Comparison of ENCODE assay signal across 1 cellular context in the genomic region with DNA sequence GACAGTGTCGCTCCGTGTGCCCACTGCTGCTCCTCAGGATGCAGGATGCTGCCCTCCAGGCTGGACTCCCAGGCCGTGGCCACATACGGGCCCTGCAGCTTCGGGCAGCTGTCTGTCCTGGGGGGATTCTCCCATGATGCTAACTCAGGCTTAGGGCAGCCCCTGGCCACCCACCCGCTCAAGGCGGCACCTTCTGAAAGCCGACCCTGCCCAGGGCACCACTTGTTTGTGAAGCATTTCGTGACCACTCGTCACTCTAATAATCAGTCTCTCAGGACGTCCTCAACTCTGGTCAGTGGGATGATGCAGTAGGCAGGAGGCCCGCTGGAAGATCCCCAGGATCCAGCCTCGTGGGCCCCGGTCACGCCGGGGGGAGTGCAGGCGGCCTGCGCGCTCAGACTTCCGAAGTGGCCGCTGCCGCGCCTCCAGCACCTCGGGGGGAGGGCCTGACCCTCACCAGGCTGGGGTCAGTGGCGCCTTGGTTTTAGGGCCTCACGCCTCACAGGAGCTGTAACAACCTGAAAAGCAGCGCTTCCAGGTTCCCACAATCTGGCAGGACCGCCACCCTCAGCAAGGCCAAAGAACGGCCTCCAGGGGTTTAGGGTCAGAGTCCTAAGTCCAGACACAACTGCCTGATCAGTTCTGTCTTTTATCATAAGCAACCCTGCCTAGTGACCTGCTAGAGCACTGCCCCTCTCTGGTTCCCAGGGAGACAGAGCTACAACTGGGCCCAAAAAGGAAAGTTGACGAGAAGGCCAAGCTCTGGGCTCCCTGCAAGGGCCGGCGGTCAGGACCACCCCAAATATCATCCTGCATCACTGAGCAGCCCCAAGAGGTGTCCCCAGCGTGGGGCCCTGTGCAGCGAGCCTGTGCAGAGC.
TF ChIP-seq lines count a peak whose summit lies in the region.

No MANE protein-coding gene starts in this region.

TF ChIP-seq in HepG2, 621 proteins besides CTCF, POLR2A, EP300 and RAD21 (continued from another document and continues in another):
- TF ChIP-seq THRA (CRISPR knock-in tag; IDR thresholded peaks at IDR 0.05; ENCODE audit: borderline replicate concordance) = peak; percentile 37; the same call in 1 of the 2 replicates
- TF ChIP-seq ZNF263 (CRISPR knock-in tag; IDR thresholded peaks at IDR 0.05) = no peak
- no peak for TF ChIP-seq ZNF431 (CRISPR knock-in tag; IDR thresholded peaks at IDR 0.05; ENCODE audit: borderline replicate concordance, low read depth)
- TF ChIP-seq HOXA3 (CRISPR knock-in tag; IDR thresholded peaks at IDR 0.05) = peak; percentile 83
- 0 out of 2 replicates have a peak, but pooled peaks have one; percentile 25 for TF ChIP-seq ZHX2 (IDR thresholded peaks at IDR 0.05; ENCODE audit: low read depth)
- TF ChIP-seq ZHX2 (CRISPR knock-in tag; IDR thresholded peaks at IDR 0.05; ENCODE audit: borderline replicate concordance) = no peak
- TF ChIP-seq YEATS2 (CRISPR knock-in tag; IDR thresholded peaks at IDR 0.05; ENCODE audit: borderline replicate concordance) = no peak
- no peak for TF ChIP-seq SP4 (CRISPR knock-in tag; IDR thresholded peaks at IDR 0.05)
- TF ChIP-seq NONO (IDR thresholded peaks at IDR 0.05) = no peak
- peak; percentile 61 for TF ChIP-seq NONO (CRISPR knock-in tag; conservative IDR thresholded peaks at IDR 0.05)
- TF ChIP-seq, protein P1, sequence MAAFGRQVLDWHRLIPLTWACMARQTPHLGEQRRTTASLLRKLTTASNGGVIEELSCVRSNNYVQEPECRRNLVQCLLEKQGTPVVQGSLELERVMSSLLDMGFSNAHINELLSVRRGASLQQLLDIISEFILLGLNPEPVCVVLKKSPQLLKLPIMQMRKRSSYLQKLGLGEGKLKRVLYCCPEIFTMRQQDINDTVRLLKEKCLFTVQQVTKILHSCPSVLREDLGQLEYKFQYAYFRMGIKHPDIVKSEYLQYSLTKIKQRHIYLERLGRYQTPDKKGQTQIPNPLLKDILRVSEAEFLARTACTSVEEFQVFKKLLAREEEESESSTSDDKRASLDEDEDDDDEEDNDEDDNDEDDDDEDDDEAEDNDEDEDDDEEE (CRISPR knock-in tag; IDR thresholded peaks at IDR 0.05) = no peak
- TF ChIP-seq TOPORS (CRISPR knock-in tag; IDR thresholded peaks at IDR 0.05) = 0 out of 2 replicates have a peak, but pooled peaks have one; percentile 85
- peak; percentile 67; the same call in 1 of the 2 replicates for TF ChIP-seq ZNF235 (CRISPR knock-in tag; IDR thresholded peaks at IDR 0.05; ENCODE audit: borderline replicate concordance)
- TF ChIP-seq KLF15 (CRISPR knock-in tag; IDR thresholded peaks at IDR 0.05; ENCODE audit: borderline replicate concordance) = 0 out of 2 replicates have a peak, but pooled peaks have one; percentile 43
- TF ChIP-seq ZMYM2 (CRISPR knock-in tag; IDR thresholded peaks at IDR 0.05) = peak; percentile 86
- no peak for TF ChIP-seq RFX5 (IDR thresholded peaks at IDR 0.05; ENCODE audit: low read depth, low read length)
- TF ChIP-seq, protein P2, sequence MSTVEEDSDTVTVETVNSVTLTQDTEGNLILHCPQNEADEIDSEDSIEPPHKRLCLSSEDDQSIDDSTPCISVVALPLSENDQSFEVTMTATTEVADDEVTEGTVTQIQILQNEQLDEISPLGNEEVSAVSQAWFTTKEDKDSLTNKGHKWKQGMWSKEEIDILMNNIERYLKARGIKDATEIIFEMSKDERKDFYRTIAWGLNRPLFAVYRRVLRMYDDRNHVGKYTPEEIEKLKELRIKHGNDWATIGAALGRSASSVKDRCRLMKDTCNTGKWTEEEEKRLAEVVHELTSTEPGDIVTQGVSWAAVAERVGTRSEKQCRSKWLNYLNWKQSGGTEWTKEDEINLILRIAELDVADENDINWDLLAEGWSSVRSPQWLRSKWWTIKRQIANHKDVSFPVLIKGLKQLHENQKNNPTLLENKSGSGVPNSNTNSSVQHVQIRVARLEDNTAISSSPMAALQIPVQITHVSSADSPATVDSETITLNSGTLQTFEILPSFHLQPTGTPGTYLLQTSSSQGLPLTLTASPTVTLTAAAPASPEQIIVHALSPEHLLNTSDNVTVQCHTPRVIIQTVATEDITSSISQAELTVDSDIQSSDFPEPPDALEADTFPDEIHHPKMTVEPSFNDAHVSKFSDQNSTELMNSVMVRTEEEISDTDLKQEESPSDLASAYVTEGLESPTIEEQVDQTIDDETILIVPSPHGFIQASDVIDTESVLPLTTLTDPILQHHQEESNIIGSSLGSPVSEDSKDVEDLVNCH (CRISPR knock-in tag; IDR thresholded peaks at IDR 0.05) = no peak
- TF ChIP-seq ELF3 (CRISPR knock-in tag; IDR thresholded peaks at IDR 0.05) = no peak
- TF ChIP-seq MAX (IDR thresholded peaks at IDR 0.05) = peak; percentile 37
- no peak for TF ChIP-seq PLRG1 (conservative IDR thresholded peaks at IDR 0.05)
- no peak for TF ChIP-seq KDM3A (CRISPR knock-in tag; IDR thresholded peaks at IDR 0.05; ENCODE audit: low read depth)
- TF ChIP-seq ASH2L (IDR thresholded peaks at IDR 0.05; ENCODE audit: insufficient read length, low read depth, low read length) = peak; percentile 70
- no peak for TF ChIP-seq ZNF160 (CRISPR knock-in tag; IDR thresholded peaks at IDR 0.05)
- no peak for TF ChIP-seq ZBTB3 (CRISPR knock-in tag; IDR thresholded peaks at IDR 0.05; ENCODE audit: borderline replicate concordance, low read depth)
- TF ChIP-seq NR2C2 (CRISPR knock-in tag; IDR thresholded peaks at IDR 0.05; ENCODE audit: borderline replicate concordance) = peak; percentile 85
- TF ChIP-seq PHF8 (CRISPR knock-in tag; IDR thresholded peaks at IDR 0.05) = 0 out of 2 replicates have a peak, but pooled peaks have one; percentile 23
- peak; percentile 47; the same call in 1 of the 2 replicates for TF ChIP-seq HDAC1 (CRISPR knock-in tag; IDR thresholded peaks at IDR 0.05)
- TF ChIP-seq, protein P3, sequence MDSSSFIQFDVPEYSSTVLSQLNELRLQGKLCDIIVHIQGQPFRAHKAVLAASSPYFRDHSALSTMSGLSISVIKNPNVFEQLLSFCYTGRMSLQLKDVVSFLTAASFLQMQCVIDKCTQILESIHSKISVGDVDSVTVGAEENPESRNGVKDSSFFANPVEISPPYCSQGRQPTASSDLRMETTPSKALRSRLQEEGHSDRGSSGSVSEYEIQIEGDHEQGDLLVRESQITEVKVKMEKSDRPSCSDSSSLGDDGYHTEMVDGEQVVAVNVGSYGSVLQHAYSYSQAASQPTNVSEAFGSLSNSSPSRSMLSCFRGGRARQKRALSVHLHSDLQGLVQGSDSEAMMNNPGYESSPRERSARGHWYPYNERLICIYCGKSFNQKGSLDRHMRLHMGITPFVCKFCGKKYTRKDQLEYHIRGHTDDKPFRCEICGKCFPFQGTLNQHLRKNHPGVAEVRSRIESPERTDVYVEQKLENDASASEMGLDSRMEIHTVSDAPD (CRISPR knock-in tag; IDR thresholded peaks at IDR 0.05) = 0 out of 2 replicates have a peak, but pooled peaks have one; percentile 35
- no peak for TF ChIP-seq ZKSCAN1 (IDR thresholded peaks at IDR 0.05; ENCODE audit: low read length)
- TF ChIP-seq, protein P4, sequence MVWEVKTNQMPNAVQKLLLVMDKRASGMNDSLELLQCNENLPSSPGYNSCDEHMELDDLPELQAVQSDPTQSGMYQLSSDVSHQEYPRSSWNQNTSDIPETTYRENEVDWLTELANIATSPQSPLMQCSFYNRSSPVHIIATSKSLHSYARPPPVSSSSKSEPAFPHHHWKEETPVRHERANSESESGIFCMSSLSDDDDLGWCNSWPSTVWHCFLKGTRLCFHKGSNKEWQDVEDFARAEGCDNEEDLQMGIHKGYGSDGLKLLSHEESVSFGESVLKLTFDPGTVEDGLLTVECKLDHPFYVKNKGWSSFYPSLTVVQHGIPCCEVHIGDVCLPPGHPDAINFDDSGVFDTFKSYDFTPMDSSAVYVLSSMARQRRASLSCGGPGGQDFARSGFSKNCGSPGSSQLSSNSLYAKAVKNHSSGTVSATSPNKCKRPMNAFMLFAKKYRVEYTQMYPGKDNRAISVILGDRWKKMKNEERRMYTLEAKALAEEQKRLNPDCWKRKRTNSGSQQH (CRISPR knock-in tag; IDR thresholded peaks at IDR 0.05; ENCODE audit: low read depth) = 0 out of 2 replicates have a peak, but pooled peaks have one; percentile 28
- TF ChIP-seq ZNF251 (CRISPR knock-in tag; IDR thresholded peaks at IDR 0.05) = no peak
- no peak for TF ChIP-seq ZNF737 (CRISPR knock-in tag; IDR thresholded peaks at IDR 0.05; ENCODE audit: borderline replicate concordance)
- no peak for TF ChIP-seq RORA (CRISPR knock-in tag; IDR thresholded peaks at IDR 0.05)
- peak; percentile 40; the same call in 1 of the 2 replicates for TF ChIP-seq RXRB (CRISPR knock-in tag; IDR thresholded peaks at IDR 0.05; ENCODE audit: borderline replicate concordance)
- TF ChIP-seq RBFOX2 (IDR thresholded peaks at IDR 0.05; ENCODE audit: low read depth, low read length) = no peak
- no peak for TF ChIP-seq MYPOP (CRISPR knock-in tag; IDR thresholded peaks at IDR 0.05)
- no peak for TF ChIP-seq SOX6 (IDR thresholded peaks at IDR 0.05)
- TF ChIP-seq SOX6 (CRISPR knock-in tag; IDR thresholded peaks at IDR 0.05) = peak; percentile 77
- TF ChIP-seq BORCS8-MEF2B (CRISPR knock-in tag; IDR thresholded peaks at IDR 0.05) = peak; percentile 55; the same call in 1 of the 2 replicates
- TF ChIP-seq NCOA2 (CRISPR knock-in tag; IDR thresholded peaks at IDR 0.05) = no peak; the same call in 1 of the 2 replicates
- TF ChIP-seq ZNF710 (CRISPR knock-in tag; IDR thresholded peaks at IDR 0.05; ENCODE audit: borderline replicate concordance) = no peak; the same call in 1 of the 2 replicates
- no peak for TF ChIP-seq KAT8 (CRISPR knock-in tag; IDR thresholded peaks at IDR 0.05)
